In the genomic region with DNA sequence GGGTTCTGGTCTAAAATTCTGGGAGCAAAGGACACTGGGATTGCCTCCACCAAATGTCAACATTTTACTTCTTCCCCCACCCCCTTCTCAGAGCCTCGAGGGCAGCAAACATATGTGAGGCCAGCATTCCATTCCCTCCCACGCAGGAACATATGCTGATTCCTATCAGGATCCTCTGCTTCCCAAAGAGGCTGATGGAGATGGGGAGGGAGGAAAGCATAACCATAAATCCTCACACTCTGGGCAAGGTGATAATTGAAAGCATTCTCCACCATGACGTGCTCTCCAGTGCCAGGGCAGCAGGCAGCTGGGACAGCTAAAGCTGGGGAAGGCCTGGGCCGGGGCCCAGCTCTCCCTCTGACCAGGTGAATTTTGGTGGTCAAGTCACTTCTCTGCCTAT, we compare ENCODE assay signal across 13 cellular contexts.
DNase-seq lines count a peak whose midpoint lies in the region; ATAC-seq and TF ChIP-seq lines count a peak whose summit lies in the region.
"Had no signal": no experiment of that assay in that cellular context is flagged by ENCODE, and none has a peak within 500 bp of the region (broad histone marks: within the 10 kb centered on the region; RNA-seq: fewer than 3 reads in every experiment).

No MANE protein-coding gene starts in this region.

- H3K4me2 ChIP-seq in hepatocyte: no peak overlapping the region

- peak overlapping the region; percentile 13 for H2AFZ ChIP-seq in hepatocyte

- DNase-seq in ELF-1 (ENCODE audit: low read depth, low spot score) (peak; percentile 22), adipocyte (ENCODE audit: low read depth) (peak; percentile 83), hepatocyte (ENCODE audit: low spot score) (peak; percentile 46), natural killer cell (no peak), NCI-H1092 treated with DMSO at 0.1 percent for 48 hours (lab: John Stamatoyannopoulos, UW) (no peak), epidermal melanocyte (ENCODE audit: insufficient read length, low spot score) (no peak), amygdala (lab: John Stamatoyannopoulos, UW) (no peak)
- DNase-seq: activated CD8-positive, alpha-beta memory T cell treated with anti-CD3 and anti-CD28 coated beads, Interleukin-2, amount 50 U/mL, for 4 hours; central memory CD4-positive, alpha-beta T cell; DMS79 treated with DMSO at 0.1 percent for 48 hours; stimulated activated CD8-positive, alpha-beta memory T cell treated with anti-CD3 and anti-CD28 coated beads, Interleukin-4, amount 100 ng/mL, for 48 hours had no signal

- H3K9ac ChIP-seq in adipocyte (ENCODE audit: low read length): no peak overlapping the region

- H3K27me3 ChIP-seq in adipocyte (replicated peaks; ENCODE audit: control insufficient read depth, insufficient read depth, low read length): no peaks in the 10 kb centered on the region
- H3K27me3 ChIP-seq in hepatocyte: no peaks in the 10 kb centered on the region

- H3K27me3 Mint-ChIP-seq in stimulated activated memory B cell treated with anti-CD40 and anti-IgM and Interleukin-4, amounts not matched to agents 10 μg/mL and 1 μg/mL and 100 μg/mL, for 72 hours: no peaks in the 10 kb centered on the region
- H3K27me3 Mint-ChIP-seq in natural killer cell (ENCODE audit: low read depth in 2 of 2): no peaks in the 10 kb centered on the region

- H3K36me3 Mint-ChIP-seq in stimulated activated memory B cell treated with anti-CD40 and anti-IgM and Interleukin-4, amounts not matched to agents 10 μg/mL and 1 μg/mL and 100 μg/mL, for 72 hours: peaks cover 18% of the 10 kb centered on the region
- no peaks in the 10 kb centered on the region for H3K36me3 Mint-ChIP-seq in natural killer cell

- H3K36me3 ChIP-seq in adipocyte (ENCODE audit: control insufficient read depth, insufficient read depth, low read length, severe bottlenecking) (no peaks in the 10 kb centered on the region), hepatocyte (replicated peaks; ENCODE audit: insufficient read depth, low read depth) (no peaks in the 10 kb centered on the region)

- no peaks in the 10 kb centered on the region for H4K20me1 ChIP-seq in hepatocyte (ENCODE audit: insufficient read depth, poor library complexity, severe bottlenecking)

- H3K4me3 ChIP-seq in adipocyte (ENCODE audit: low read length) (no peak overlapping the region), hepatocyte (no peak overlapping the region)

- peak overlapping the region; percentile 84 for H3K27ac ChIP-seq in hepatocyte

- no peak overlapping the region for H3K4me3 Mint-ChIP-seq in stimulated activated memory B cell treated with anti-CD40 and anti-IgM and Interleukin-4, amounts not matched to agents 10 μg/mL and 1 μg/mL and 100 μg/mL, for 72 hours
- no peak overlapping the region for H3K4me3 Mint-ChIP-seq in natural killer cell
- H3K4me3 Mint-ChIP-seq: T-helper 1 cell treated with Interleukin-12 subunit alpha and Interleukin-12 subunit beta and Interleukin-4 antibody, amounts not matched to agents 30 μg/mL and 1 μg/mL, for 36 hours had no signal

- WGBS in hepatocyte (ENCODE audit: low lambda C conversion rate, missing lambda C conversion rate): 39% methylated on average over 4 of the region's 4 CpGs

- peaks cover 83% of the 10 kb centered on the region for H3K4me1 Mint-ChIP-seq in stimulated activated memory B cell treated with anti-CD40 and anti-IgM and Interleukin-4, amounts not matched to agents 10 μg/mL and 1 μg/mL and 100 μg/mL, for 72 hours
- H3K4me1 Mint-ChIP-seq in natural killer cell: peaks cover 29 to 30% of the 10 kb centered on the region in 2 donors

- no peaks in the 10 kb centered on the region for H3K9me2 ChIP-seq in hepatocyte (replicated peaks; ENCODE audit: insufficient read depth)

- H3K27ac Mint-ChIP-seq in stimulated activated memory B cell treated with anti-CD40 and anti-IgM and Interleukin-4, amounts not matched to agents 10 μg/mL and 1 μg/mL and 100 μg/mL, for 72 hours: peak overlapping the region; percentile 96
- no peak overlapping the region for H3K27ac Mint-ChIP-seq in natural killer cell
- H3K27ac Mint-ChIP-seq: T-helper 1 cell treated with Interleukin-12 subunit alpha and Interleukin-12 subunit beta and Interleukin-4 antibody, amounts not matched to agents 30 μg/mL and 1 μg/mL, for 36 hours had no signal

- intact Hi-C loops in natural killer cell (cut with micrococcal nuclease): no loop called here

- no peak for ATAC-seq in stimulated activated memory B cell treated with anti-CD40 and anti-IgM and Interleukin-4, amounts not matched to agents 10 μg/mL and 1 μg/mL and 100 μg/mL, for 72 hours
- ATAC-seq in natural killer cell: no peak

- H3K9me3 Mint-ChIP-seq in stimulated activated memory B cell treated with anti-CD40 and anti-IgM and Interleukin-4, amounts not matched to agents 10 μg/mL and 1 μg/mL and 100 μg/mL, for 72 hours: no peaks in the 10 kb centered on the region
- H3K9me3 Mint-ChIP-seq in natural killer cell: no peaks in the 10 kb centered on the region
- H3K9me3 Mint-ChIP-seq: T-helper 1 cell treated with Interleukin-12 subunit alpha and Interleukin-12 subunit beta and Interleukin-4 antibody, amounts not matched to agents 30 μg/mL and 1 μg/mL, for 36 hours had no signal

- H3K4me1 ChIP-seq in adipocyte (ENCODE audit: control insufficient read depth, insufficient read depth, low read length) (peaks cover 54% of the 10 kb centered on the region), hepatocyte (ENCODE audit: insufficient read depth) (peaks cover 45% of the 10 kb centered on the region)

- no peaks in the 10 kb centered on the region for H3K79me2 ChIP-seq in hepatocyte

- TF ChIP-seq CTCF in hepatocyte (IDR thresholded peaks at IDR 0.05; ENCODE audit: poor library complexity) (no peak), natural killer cell (IDR thresholded peaks at IDR 0.05) (no peak)

- H3K9me3 ChIP-seq in adipocyte (ENCODE audit: control insufficient read depth, low read length) (no peaks in the 10 kb centered on the region), hepatocyte (ENCODE audit: low read depth) (no peaks in the 10 kb centered on the region)

Comparison
In these comparisons a context has a peak if more than half of its experiments do, and no peak if none do; other contexts are left out.
1. DNase-seq: peak in ELF-1 (single experiment), adipocyte (single experiment) and hepatocyte (single experiment); none in natural killer cell (single experiment), NCI-H1092 treated with DMSO at 0.1 percent for 48 hours (single experiment), epidermal melanocyte (single experiment) and amygdala (0 of 56).